Comparison of ENCODE assay signal across 1 cellular context in genomic region chr4:6172093-6172926, GRCh38.
TF ChIP-seq lines count a peak whose summit lies in the region.

No MANE protein-coding gene starts in this region.

TF ChIP-seq in SK-N-SH treated with all-trans-retinoic acid at 6 μM for 48 hours, 23 proteins besides CTCF, POLR2A, EP300 and RAD21 (continued from another document):
- TF ChIP-seq CSRNP3 (CRISPR knock-in tag; IDR thresholded peaks at IDR 0.05) (no peak; the same call in 1 of the 2 replicates), ZNF565 (CRISPR knock-in tag; conservative IDR thresholded peaks at IDR 0.05; ENCODE audit: low read depth) (no peak), PPARA (CRISPR knock-in tag; IDR thresholded peaks at IDR 0.05; ENCODE audit: borderline replicate concordance) (peak; percentile 91), ESRRG (CRISPR knock-in tag; IDR thresholded peaks at IDR 0.05) (no peak), CREB5 (CRISPR knock-in tag; IDR thresholded peaks at IDR 0.05; ENCODE audit: low read depth) (no peak), ARNTL (CRISPR knock-in tag; IDR thresholded peaks at IDR 0.05; ENCODE audit: borderline replicate concordance, low read depth) (no peak; the same call in 1 of the 2 replicates), ZNF8 (CRISPR knock-in tag; IDR thresholded peaks at IDR 0.05) (peak; percentile 59)
